20 cellular contexts compared by ENCODE assay signal in genomic region chr20:9019833-9020232, GRCh38. TPM values are rescaled to one million over a fixed set of nuclear protein-coding genes. Genes with fewer than 3 reads are reported as not detected.
A peak's percentile ranks its signal among the peaks of the same experiment; 100 is the strongest.
DNase-seq lines count a peak whose midpoint lies in the region; ATAC-seq, FAIRE-seq and TF ChIP-seq lines count a peak whose summit lies in the region.
"Had no signal": no experiment of that assay in that cellular context is flagged by ENCODE, and none has a peak within 500 bp of the region (broad histone marks: within the 10 kb centered on the region; RNA-seq: fewer than 3 reads in every experiment).

No MANE protein-coding gene starts in this region.

- no peak for TF ChIP-seq CTCF in osteoblast (IDR thresholded peaks at IDR 0.05; ENCODE audit: extremely low read depth, low read depth, low read length)
- TF ChIP-seq CTCF in CD14-positive monocyte (IDR thresholded peaks at IDR 0.05), result no peak
- no peak for TF ChIP-seq CTCF in psoas muscle (IDR thresholded peaks at IDR 0.05)

- H3K4me1 ChIP-seq in HUES48 (ENCODE audit: control insufficient read depth, insufficient read depth, low read length), result peaks cover 36% of the 10 kb centered on the region
- peaks cover 14% of the 10 kb centered on the region for H3K4me1 ChIP-seq in osteoblast (ENCODE audit: insufficient read depth, low read length)
- H3K4me1 ChIP-seq in small intestine (ENCODE audit: control insufficient read depth in 2 of 2, insufficient read depth in 1 of 2, low read depth in 1 of 2, low read length in 1 of 2), result no peaks in the 10 kb centered on the region
- no peaks in the 10 kb centered on the region for H3K4me1 ChIP-seq in psoas muscle

- no peak for FAIRE-seq in small intestine (lab: Jason Lieb, UNC)
- FAIRE-seq: GM19239 had no signal

- H3K4me3 ChIP-seq in HUES48 (ENCODE audit: low read depth, low read length), result no peak overlapping the region
- no peak overlapping the region for H3K4me3 ChIP-seq in osteoblast (ENCODE audit: insufficient read depth, low read length)
- H3K4me3 ChIP-seq in small intestine (ENCODE audit: low read depth in 1 of 2, low read length in 2 of 2), result no peak overlapping the region
- H3K4me3 ChIP-seq in psoas muscle, result no peak overlapping the region

- intact Hi-C loops in CD14-positive monocyte (cut with micrococcal nuclease) (no loop called here), psoas muscle (cut with DNase I) (loop anchor here in 1 of 2 donors (10.0 kb wide), 1 partner anchor 45 kb away; the partner anchor contains the start of gene PLCB4)

- ATAC-seq in GM18867 (IDR thresholded peaks at IDR 0.05; ENCODE audit: unreplicated experiment), result peak; percentile 73
- no peak for ATAC-seq in psoas muscle

- H3K27ac Mint-ChIP-seq in CD14-positive monocyte, result no peak overlapping the region

- H3K4me1 Mint-ChIP-seq in CD14-positive monocyte, result no peaks in the 10 kb centered on the region

- H3K9ac ChIP-seq in HUES48 (ENCODE audit: low read depth, low read length), result no peak overlapping the region
- H3K9ac ChIP-seq: SK-N-SH had no signal

- H3K4me3 Mint-ChIP-seq in CD14-positive monocyte, result no peak overlapping the region

- peaks cover 0 to 1% (median 0%) of the 10 kb centered on the region in 7 donors for H3K9me3 Mint-ChIP-seq in CD14-positive monocyte

- no peaks in the 10 kb centered on the region; the same call in 1 of the 2 replicates for H3K9me3 ChIP-seq in HUES48 (ENCODE audit: control insufficient read depth, insufficient read depth, low read length)
- H3K9me3 ChIP-seq in osteoblast (ENCODE audit: low read depth, low read length), result no peaks in the 10 kb centered on the region
- no peaks in the 10 kb centered on the region for H3K9me3 ChIP-seq in small intestine (ENCODE audit: control insufficient read depth, low read depth)
- no peaks in the 10 kb centered on the region for H3K9me3 ChIP-seq in psoas muscle

- H3K27me3 ChIP-seq in HUES48 (ENCODE audit: control insufficient read depth, insufficient read depth, low read length) (no peaks in the 10 kb centered on the region), osteoblast (ENCODE audit: insufficient read depth, low read length) (no peaks in the 10 kb centered on the region), small intestine (ENCODE audit: control insufficient read depth in 2 of 2, insufficient read depth in 2 of 2, low read length in 2 of 2) (no peaks in the 10 kb centered on the region), psoas muscle (ENCODE audit: insufficient read depth in 3 of 3, low read length in 2 of 3) (no peaks in the 10 kb centered on the region)

- H3K79me2 ChIP-seq in osteoblast (ENCODE audit: insufficient read depth, low read length), result no peaks in the 10 kb centered on the region

- no peak overlapping the region for H3K4me2 ChIP-seq in osteoblast (ENCODE audit: insufficient read depth, low read length)
- H3K4me2 ChIP-seq: SK-N-SH had no signal

- no peaks in the 10 kb centered on the region for H3K36me3 Mint-ChIP-seq in CD14-positive monocyte

- H4K20me1 ChIP-seq in osteoblast (ENCODE audit: insufficient read depth, low read length), result no peaks in the 10 kb centered on the region

- H3K27ac ChIP-seq in HUES48 (ENCODE audit: low read depth, low read length) (peak overlapping the region; percentile 32), osteoblast (ENCODE audit: low read depth, low read length) (no peak overlapping the region), small intestine (ENCODE audit: low read depth in 1 of 2, low read length in 1 of 2) (no peak overlapping the region), psoas muscle (no peak overlapping the region)
- H3K27ac ChIP-seq: C4-2B had no signal

- peak overlapping the region; percentile 34 for H2AFZ ChIP-seq in osteoblast (ENCODE audit: low read length)

- peaks cover 0 to 1% (median 0%) of the 10 kb centered on the region in 3 donors for H3K27me3 Mint-ChIP-seq in CD14-positive monocyte (ENCODE audit: low read depth in 3 of 3)

- DNase-seq in SK-N-DZ (ENCODE audit: low spot score) (peak; percentile 38), osteoblast (ENCODE audit: insufficient read length, low spot score, missing footprints) (no peak), small intestine (no peak), CD14-positive monocyte (ENCODE audit: low spot score) (no peak), DMS153 treated with DMSO at 0.1 percent for 48 hours (lab: John Stamatoyannopoulos, UW; ENCODE audit: unreplicated experiment) (no peak), psoas muscle (no peak)
- DNase-seq: DND-41, KBM-7, NCI-H1417, NCI-H187, NCI-H2107, NCI-H510A, NCI-H774, OCI-M1, SHP77, SK-N-SH had no signal

- H3K36me3 ChIP-seq in HUES48 (ENCODE audit: control insufficient read depth, insufficient read depth, low read length) (no peaks in the 10 kb centered on the region), osteoblast (ENCODE audit: insufficient read depth, low read length) (no peaks in the 10 kb centered on the region), small intestine (ENCODE audit: control insufficient read depth in 2 of 2, insufficient read depth in 2 of 2, low read length in 2 of 2) (no peaks in the 10 kb centered on the region), psoas muscle (ENCODE audit: insufficient read depth in 1 of 2, low read depth in 1 of 2) (no peaks in the 10 kb centered on the region)

RNA-seq across cellular contexts. Expression of gene PLCB4, which starts 49.1 kb away (rescaled TPM):
- 11.7 and 28.5 TPM in 2 replicates for polyA plus RNA-seq in SK-N-DZ (2014; cell fraction: cytosol; rRNA removed)
- 13.1 and 16.2 TPM in 2 replicates for polyA plus RNA-seq in SK-N-DZ (2014; cell fraction: nucleus; rRNA removed)
- total RNA-seq in osteoblast (13.0 and 25.6 TPM in 2 replicates), psoas muscle (1 to 10 TPM; 2.1 to 6.7 (median 2.2) TPM)
- polyA plus RNA-seq in small intestine (1 to 10 TPM in 1 of 3 donors, under 1 TPM in 2; under 0.01 to 6.3 (median 0.45) TPM), CD14-positive monocyte (not detected), psoas muscle (1 to 10 TPM in 2 of 3 donors, under 1 TPM in 1; 0.90 to 1.6 (median 1.4) TPM)
